ENCODE assay signal across 20 cellular contexts in the genomic region with DNA sequence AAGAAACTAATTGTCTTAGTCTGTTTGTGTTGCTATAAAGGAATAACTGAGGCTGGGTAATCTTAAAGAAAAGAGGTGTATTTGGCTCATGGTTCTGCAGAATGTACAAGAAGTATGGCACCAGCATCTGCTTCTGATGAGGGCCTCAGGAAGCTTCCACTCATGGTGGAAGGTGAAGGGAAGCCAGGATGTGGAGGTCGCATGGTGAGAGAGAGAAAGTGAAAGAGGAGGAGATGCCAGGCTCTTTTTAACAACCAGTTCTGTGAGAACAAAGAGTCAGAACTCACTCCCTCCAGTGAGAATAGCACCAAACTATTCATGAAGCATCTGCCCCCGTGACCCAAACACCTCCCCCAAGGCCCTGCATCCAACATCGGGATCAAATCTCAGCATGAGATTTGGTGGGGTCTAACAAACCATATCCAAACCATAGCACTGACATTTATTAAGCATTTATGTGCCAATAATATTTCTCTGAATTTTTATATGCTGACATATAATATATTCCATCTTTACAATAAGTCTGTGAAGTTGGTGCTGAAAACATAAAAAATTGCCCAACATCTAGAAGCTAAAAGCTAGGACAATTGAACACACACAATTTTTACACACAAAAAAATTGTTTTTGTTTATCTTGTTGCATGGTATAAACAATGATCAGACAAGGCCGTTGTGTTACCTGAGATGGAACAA. TPM values are rescaled to one million over a fixed set of nuclear protein-coding genes. Genes with fewer than 3 reads are reported as not detected.
DNase-seq lines count a peak whose midpoint lies in the region; ATAC-seq, FAIRE-seq and TF ChIP-seq lines count a peak whose summit lies in the region.
"Had no signal": no experiment of that assay in that cellular context is flagged by ENCODE, and none has a peak within 500 bp of the region (broad histone marks: within the 10 kb centered on the region; RNA-seq: fewer than 3 reads in every experiment).

No MANE protein-coding gene starts in this region.

- TF ChIP-seq POLR2A in GM12878 (IDR thresholded peaks at IDR 0.05; ENCODE audit: low read depth, low read length), result no peak

- peak overlapping the region; percentile 28 for H3K4me3 Mint-ChIP-seq in natural killer cell treated with Interleukin-12 subunit alpha and Interleukin-12 subunit beta and Interleukin-15 and Interleukin-18, amount 100 ng/mL, for 72 hours
- no peak overlapping the region for H3K4me3 Mint-ChIP-seq in natural killer cell
- H3K4me3 Mint-ChIP-seq in CD8-positive, alpha-beta T cell, result no peak overlapping the region
- H3K4me3 Mint-ChIP-seq in nephron progenitor cell, result no peak overlapping the region

- H3K27ac ChIP-seq in OCI-LY7 (ENCODE audit: low read depth, low read length, poor library complexity, severe bottlenecking), result peak overlapping the region; percentile 81
- H3K27ac ChIP-seq in GM12878 (ENCODE audit: control insufficient read depth, insufficient read depth), result no peak overlapping the region
- no peak overlapping the region for H3K27ac ChIP-seq in CD8-positive, alpha-beta T cell (ENCODE audit: low read depth, low read length)
- no peak overlapping the region for H3K27ac ChIP-seq in substantia nigra (ENCODE audit: low read depth, low read length, poor library complexity, severe bottlenecking)
- H3K27ac ChIP-seq: esophagus squamous epithelium, pancreas, sigmoid colon, SK-N-MC had no signal

- H3K79me2 ChIP-seq in OCI-LY7 (ENCODE audit: insufficient read depth, low read depth, low read length), result no peaks in the 10 kb centered on the region
- no peaks in the 10 kb centered on the region for H3K79me2 ChIP-seq in GM12878 (ENCODE audit: control insufficient read depth, insufficient read depth, low read length)

- no peak for TF ChIP-seq EP300 in GM12878 (IDR thresholded peaks at IDR 0.05; ENCODE audit: borderline replicate concordance in 1 of 2, control insufficient read depth in 1 of 2, low read depth in 2 of 2, low read length in 2 of 2)

- CTCF ChIA-PET in OCI-LY7 (lab: Charles Lee; ENCODE audit: unreplicated experiment), result interaction anchor here (1.5 kb wide), 1 partner anchor 10 kb away, joined by 6 read pairs; no protein-coding TSS in a partner anchor
- CTCF ChIA-PET in GM12878 (lab: Yijun Ruan, JAX), result interaction anchor here (0.6 to 2.3 kb wide), 7 partner anchors 10 to 271 kb away, joined by 3 to 15 read pairs (median 4); no protein-coding TSS in a partner anchor
- CTCF ChIA-PET in CD8-positive, alpha-beta T cell (lab: Charles Lee), result interaction anchor here (0.6 to 3.4 kb wide), 5 partner anchors 13 to 260 kb away, joined by 3 to 21 read pairs (median 4); a partner anchor contains a TSS

- H4K20me1 ChIP-seq in OCI-LY7 (ENCODE audit: insufficient read depth, low read length), result no peaks in the 10 kb centered on the region
- H4K20me1 ChIP-seq in GM12878 (ENCODE audit: control insufficient read depth, insufficient read depth), result no peaks in the 10 kb centered on the region

- H3K4me3 ChIP-seq in OCI-LY7 (ENCODE audit: low read depth, low read length, poor library complexity, severe bottlenecking), result peak overlapping the region; percentile 27
- H3K4me3 ChIP-seq in GM12878, result no peak overlapping the region
- H3K4me3 ChIP-seq in CD8-positive, alpha-beta T cell (ENCODE audit: low read depth, low read length), result no peak overlapping the region
- H3K4me3 ChIP-seq: esophagus squamous epithelium, pancreas, sigmoid colon, SK-N-MC had no signal

- no peak for TF ChIP-seq RAD21 in GM12878 (IDR thresholded peaks at IDR 0.05; ENCODE audit: insufficient read depth, low read depth, low read length)

- no peak for ATAC-seq in natural killer cell treated with Interleukin-12 subunit alpha and Interleukin-12 subunit beta and Interleukin-15 and Interleukin-18, amount 100 ng/mL, for 72 hours
- ATAC-seq in natural killer cell (no peak), GM12878 (no peak), HG03196 (IDR thresholded peaks at IDR 0.05; ENCODE audit: unreplicated experiment) (no peak)
- no peak for ATAC-seq in CD8-positive, alpha-beta T cell
- ATAC-seq: pancreas had no signal

- intact Hi-C loops in natural killer cell (cut with micrococcal nuclease) (no loop called here), OCI-LY7 (cut with micrococcal nuclease; ENCODE audit: unreplicated experiment) (loop anchor here (10.0 kb wide), 1 partner anchor 1139 kb away; a partner anchor contains a TSS), GM12878 (cut with micrococcal nuclease; ENCODE audit: unreplicated experiment) (no loop called here)
- intact Hi-C loops in CD8-positive, alpha-beta T cell (cut with DNase I, micrococcal nuclease), result no loop called here

- 43% methylated on average over 4 of the region's 4 CpGs for WGBS in GM12878 (ENCODE audit: insufficient coverage, insufficient replicate concordance, low lambda C conversion rate, missing lambda C conversion rate)

- RAD21 ChIA-PET in GM12878 (lab: Charles Lee; ENCODE audit: unreplicated experiment), result interaction anchor here (0.8 to 2.3 kb wide), 3 partner anchors 233 to 260 kb away, joined by 3 to 7 read pairs (median 4); a partner anchor contains a TSS

- H3K4me1 Mint-ChIP-seq in natural killer cell treated with Interleukin-12 subunit alpha and Interleukin-12 subunit beta and Interleukin-15 and Interleukin-18, amount 100 ng/mL, for 72 hours (ENCODE audit: low read depth in 2 of 2), result peaks cover 32 to 53% of the 10 kb centered on the region in 2 donors
- H3K4me1 Mint-ChIP-seq in natural killer cell (peaks cover 24 to 40% of the 10 kb centered on the region in 2 donors), nephron progenitor cell (peaks cover 63% of the 10 kb centered on the region)
- H3K4me1 Mint-ChIP-seq in CD8-positive, alpha-beta T cell (ENCODE audit: low read depth), result peaks cover 31% of the 10 kb centered on the region

- no peaks in the 10 kb centered on the region for H3K36me3 Mint-ChIP-seq in natural killer cell treated with Interleukin-12 subunit alpha and Interleukin-12 subunit beta and Interleukin-15 and Interleukin-18, amount 100 ng/mL, for 72 hours
- H3K36me3 Mint-ChIP-seq in natural killer cell (peaks cover 8% of the 10 kb centered on the region), nephron progenitor cell (ENCODE audit: low read depth) (no peaks in the 10 kb centered on the region)
- no peaks in the 10 kb centered on the region for H3K36me3 Mint-ChIP-seq in CD8-positive, alpha-beta T cell

- DNase-seq in natural killer cell treated with Interleukin-12 subunit alpha and Interleukin-12 subunit beta and Interleukin-15 and Interleukin-18, amount 100 ng/mL, for 72 hours (ENCODE audit: low spot score), result no peak
- DNase-seq in natural killer cell (no peak), OCI-LY7 (ENCODE audit: low spot score) (no peak), GM12878 (ENCODE audit: low read depth, low spot score) (no peak), substantia nigra (lab: John Stamatoyannopoulos, UW) (no peak), nephron progenitor cell (no peak)
- DNase-seq in CD8-positive, alpha-beta T cell, result no peak
- DNase-seq: activated effector memory CD4-positive, alpha-beta T cell treated with anti-CD3 and anti-CD28 coated beads, Interleukin-2, amount 50 U/mL, for 16 hours; anterior cingulate cortex; COR-L47; effector CD8-positive, alpha-beta T cell; esophagus squamous epithelium; glutamatergic neuron; Karpas-422; NCI-H2171; pancreas; sigmoid colon; stimulated activated CD4-positive, alpha-beta T cell treated with anti-CD3 and anti-CD28 coated beads, Interleukin-1b, Interleukin-23, amount 100 ng/mL, for 48 hours had no signal

- H3K36me3 ChIP-seq in OCI-LY7 (ENCODE audit: insufficient read depth, low read length) (no peaks in the 10 kb centered on the region), GM12878 (ENCODE audit: control insufficient read depth in 2 of 2, insufficient read depth in 2 of 2, low read length in 1 of 2) (no peaks in the 10 kb centered on the region)
- no peaks in the 10 kb centered on the region for H3K36me3 ChIP-seq in CD8-positive, alpha-beta T cell (ENCODE audit: insufficient read depth, low read length)
- H3K36me3 ChIP-seq: esophagus squamous epithelium, pancreas, sigmoid colon had no signal

- no peak overlapping the region for H3K27ac Mint-ChIP-seq in natural killer cell treated with Interleukin-12 subunit alpha and Interleukin-12 subunit beta and Interleukin-15 and Interleukin-18, amount 100 ng/mL, for 72 hours
- no peak overlapping the region for H3K27ac Mint-ChIP-seq in natural killer cell
- no peak overlapping the region for H3K27ac Mint-ChIP-seq in CD8-positive, alpha-beta T cell
- no peak overlapping the region for H3K27ac Mint-ChIP-seq in nephron progenitor cell

- no peak for TF ChIP-seq CTCF in natural killer cell (IDR thresholded peaks at IDR 0.05)
- no peak for TF ChIP-seq CTCF in OCI-LY7 (conservative IDR thresholded peaks at IDR 0.05; ENCODE audit: low read length)
- TF ChIP-seq CTCF in GM12878 (IDR thresholded peaks at IDR 0.05 in 2 of 3, conservative IDR thresholded peaks at IDR 0.05 in 1 of 3; ENCODE audit: control insufficient read depth in 2 of 3, extremely low read depth in 1 of 3, insufficient read depth in 1 of 3, low read depth in 3 of 3, low read length in 3 of 3), result no peak
- TF ChIP-seq CTCF in CD8-positive, alpha-beta T cell (IDR thresholded peaks at IDR 0.05), result no peak
- TF ChIP-seq CTCF in nephron progenitor cell (IDR thresholded peaks at IDR 0.05), result no peak

- FAIRE-seq in GM12878 (lab: Jason Lieb, UNC), result no peak
- FAIRE-seq: pancreas had no signal

- H3K4me1 ChIP-seq in OCI-LY7 (ENCODE audit: insufficient read depth, low read length, poor library complexity, severe bottlenecking), result peaks cover 74% of the 10 kb centered on the region
- H3K4me1 ChIP-seq in GM12878 (ENCODE audit: control insufficient read depth, insufficient read depth, low read length), result peaks cover 8% of the 10 kb centered on the region; the same call in 1 of the 2 replicates
- H3K4me1 ChIP-seq in CD8-positive, alpha-beta T cell (ENCODE audit: insufficient read depth, low read length), result peaks cover 13% of the 10 kb centered on the region
- H3K4me1 ChIP-seq: pancreas had no signal

- H3K4me2 ChIP-seq in OCI-LY7 (ENCODE audit: low read length) (peak overlapping the region; percentile 60), GM12878 (ENCODE audit: control insufficient read depth, insufficient read depth) (no peak overlapping the region)

- no peaks in the 10 kb centered on the region for H3K9me2 ChIP-seq in OCI-LY7 (ENCODE audit: insufficient read depth, low read length)

- peak overlapping the region; percentile 33; the same call in 1 of the 2 replicates for H2AFZ ChIP-seq in OCI-LY7 (ENCODE audit: low read length)
- H2AFZ ChIP-seq in GM12878 (ENCODE audit: control insufficient read depth, low read depth, low read length), result peak overlapping the region; percentile 54

- H3K9ac ChIP-seq in GM12878 (ENCODE audit: control insufficient read depth, insufficient read depth, low read length), result no peak overlapping the region

- POLR2A ChIA-PET in OCI-LY7 (lab: Charles Lee) (interaction anchor here (0.8 to 1.6 kb wide), 8 partner anchors 9 to 216 kb away, joined by 3 to 6 read pairs (median 4); a partner anchor contains a TSS), GM12878 (lab: Charles Lee) (interaction anchor here (0.6 to 1.5 kb wide), 7 partner anchors 8 to 260 kb away, joined by 3 to 5 read pairs (median 3); a partner anchor contains a TSS)
- POLR2A ChIA-PET in CD8-positive, alpha-beta T cell (lab: Charles Lee), result interaction anchor here (0.6 kb wide), 1 partner anchor 113 kb away, joined by 7 read pairs; no protein-coding TSS in a partner anchor

- BruUV-seq in OCI-LY7 (replicated peaks; lab: Mats Ljungman, UMichigan) (no TSS peak), GM12878 (replicated peaks; lab: Mats Ljungman, UMichigan) (no TSS peak)

- H3K9me3 ChIP-seq in OCI-LY7 (ENCODE audit: low read length) (no peaks in the 10 kb centered on the region), GM12878 (replicated peaks; ENCODE audit: control insufficient read depth, insufficient read depth, low read length) (no peaks in the 10 kb centered on the region)
- H3K9me3 ChIP-seq in CD8-positive, alpha-beta T cell (ENCODE audit: low read length), result no peaks in the 10 kb centered on the region
- H3K9me3 ChIP-seq: esophagus squamous epithelium, pancreas, sigmoid colon had no signal

- in situ Hi-C loops in GM12878 (cut with MboI), result no loop called here

- H3K9me3 Mint-ChIP-seq in natural killer cell treated with Interleukin-12 subunit alpha and Interleukin-12 subunit beta and Interleukin-15 and Interleukin-18, amount 100 ng/mL, for 72 hours, result no peaks in the 10 kb centered on the region
- H3K9me3 Mint-ChIP-seq in natural killer cell (no peaks in the 10 kb centered on the region), nephron progenitor cell (no peaks in the 10 kb centered on the region)
- H3K9me3 Mint-ChIP-seq in CD8-positive, alpha-beta T cell, result no peaks in the 10 kb centered on the region

- peaks cover 14 to 22% of the 10 kb centered on the region in 2 donors for H3K27me3 Mint-ChIP-seq in natural killer cell treated with Interleukin-12 subunit alpha and Interleukin-12 subunit beta and Interleukin-15 and Interleukin-18, amount 100 ng/mL, for 72 hours
- H3K27me3 Mint-ChIP-seq in natural killer cell (ENCODE audit: low read depth in 2 of 2) (peaks cover 18 to 23% of the 10 kb centered on the region in 2 donors), nephron progenitor cell (ENCODE audit: low read depth, poor library complexity) (peaks cover 26% of the 10 kb centered on the region)
- peaks cover 11% of the 10 kb centered on the region for H3K27me3 Mint-ChIP-seq in CD8-positive, alpha-beta T cell (ENCODE audit: low read depth)

- SMC1A ChIA-PET in GM12878 (lab: Charles Lee; ENCODE audit: uncharacterized antibody, unreplicated experiment), result interaction anchor here (0.8 to 2.6 kb wide), 14 partner anchors 10 to 260 kb away, joined by 3 to 18 read pairs (median 4); a partner anchor contains a TSS

- H3K27me3 ChIP-seq in GM12878 (replicated peaks in 1 of 2; ENCODE audit: control insufficient read depth in 2 of 2, insufficient read depth in 2 of 2, low read length in 1 of 2), result no peaks in the 10 kb centered on the region
- peaks cover 11% of the 10 kb centered on the region for H3K27me3 ChIP-seq in CD8-positive, alpha-beta T cell (ENCODE audit: insufficient read depth, low read length)

RNA-seq across cellular contexts. Expression of a gene that starts 29.2 kb away (rescaled TPM):
- 100 to 1,000 TPM; 107 to 133 TPM for total RNA-seq in natural killer cell treated with Interleukin-12 subunit alpha and Interleukin-12 subunit beta and Interleukin-15 and Interleukin-18, amount 100 ng/mL, for 72 hours
- 100 to 1,000 TPM; 174 to 260 (median 211) TPM for total RNA-seq in natural killer cell
- total RNA-seq in OCI-LY7 (2014; rRNA removed; shearing (Covaris generic)), result 47.9 and 54.5 TPM in 2 replicates
- total RNA-seq in OCI-LY7 (2022), result 70.8 and 95.7 TPM in 2 replicates
- total RNA-seq in GM12878 (2013; cell fraction: nucleolus; rRNA removed), result 134 and 147 TPM in 2 replicates
- total RNA-seq in GM12878 (2014; rRNA removed), result 17.2 and 17.3 TPM in 2 replicates
- 19.5 and 20.9 TPM in 2 replicates for total RNA-seq in GM12878 (2014; rRNA removed; fragmentation: Illumina TruSeq; extraction: Trizol)
- 26.1 and 27.8 TPM in 2 replicates for total RNA-seq in GM12878 (2021)
- polyA plus RNA-seq in GM12878 (2011; ENCODE audit: low read depth), result 22.1 TPM
- polyA plus RNA-seq in GM12878 (2011; rRNA removed), result 74.7 and 80.5 TPM in 2 replicates
- polyA plus RNA-seq in GM12878 (2011; cell fraction: cytosol; rRNA removed), result 40.4 and 44.5 TPM in 2 replicates
- 82.7 and 117 TPM in 2 replicates for polyA plus RNA-seq in GM12878 (2011; cell fraction: nucleus; rRNA removed)
- 26.4 and 31.9 TPM in 2 replicates for polyA plus RNA-seq in GM12878 (2012)
- polyA plus RNA-seq in GM12878 (2014; fragmentation: Illumina TruSeq; extraction: Trizol), result 25.1 and 25.2 TPM in 2 replicates
- 10 to 100 TPM; 15.9 to 22.2 TPM for polyA plus RNA-seq in GM12878 (2014; fragmentation: Nextera tagmentation; extraction: Ambion mirVana)
- 19.5 and 19.6 TPM in 2 replicates for polyA plus RNA-seq in GM12878 (2014; rRNA removed)
- polyA plus RNA-seq in GM12878 (2016; fragmentation: Nextera tagmentation; extraction: Ambion mirVana), result 10 to 100 TPM; 13.6 to 14.7 TPM
- polyA minus RNA-seq in GM12878 (2011; rRNA and poly(A)+ RNA removed), result 59.7 and 127 TPM in 2 replicates
- 9.1 and 15.6 TPM in 2 replicates for polyA minus RNA-seq in GM12878 (2011; cell fraction: cytosol; rRNA and poly(A)+ RNA removed)
- 41.1 and 44.0 TPM in 2 replicates for polyA minus RNA-seq in GM12878 (2011; cell fraction: nucleus; rRNA and poly(A)+ RNA removed)
- 10 to 100 TPM; 38.4 to 43.6 TPM for total RNA-seq in CD8-positive, alpha-beta T cell

RNA-seq across cellular contexts. Expression of a gene that starts 47.1 kb away (rescaled TPM):
- total RNA-seq in natural killer cell treated with Interleukin-12 subunit alpha and Interleukin-12 subunit beta and Interleukin-15 and Interleukin-18, amount 100 ng/mL, for 72 hours, result 10 to 100 TPM; 24.6 to 31.8 TPM
- total RNA-seq in natural killer cell (100 to 1,000 TPM in 1 of 3 donors, 10 to 100 TPM in 2; 72.2 to 104 (median 76.1) TPM), OCI-LY7 (2022) (35.0 and 44.8 TPM in 2 replicates), GM12878 (2014; rRNA removed) (24.7 and 28.3 TPM in 2 replicates), GM12878 (2014; rRNA removed; fragmentation: Illumina TruSeq; extraction: Trizol) (26.3 and 27.5 TPM in 2 replicates), GM12878 (2021) (28.5 and 32.7 TPM in 2 replicates)
- 42.0 and 45.1 TPM in 2 replicates for total RNA-seq in OCI-LY7 (2014; rRNA removed; shearing (Covaris generic))
- 227 and 232 TPM in 2 replicates for total RNA-seq in GM12878 (2013; cell fraction: nucleolus; rRNA removed)
- 17.7 TPM for polyA plus RNA-seq in GM12878 (2011; ENCODE audit: low read depth)
- polyA plus RNA-seq in GM12878 (2011; rRNA removed) (70.8 and 76.4 TPM in 2 replicates), GM12878 (2014; fragmentation: Illumina TruSeq; extraction: Trizol) (29.8 and 31.7 TPM in 2 replicates), GM12878 (2014; fragmentation: Nextera tagmentation; extraction: Ambion mirVana) (10 to 100 TPM; 14.7 to 30.9 TPM), GM12878 (2014; rRNA removed) (25.9 and 29.4 TPM in 2 replicates), GM12878 (2016; fragmentation: Nextera tagmentation; extraction: Ambion mirVana) (10 to 100 TPM; 16.3 to 16.7 TPM)
- 54.8 and 60.3 TPM in 2 replicates for polyA plus RNA-seq in GM12878 (2011; cell fraction: cytosol; rRNA removed)
- polyA plus RNA-seq in GM12878 (2011; cell fraction: nucleus; rRNA removed), result 226 and 267 TPM in 2 replicates
- polyA plus RNA-seq in GM12878 (2012), result 20.4 and 30.9 TPM in 2 replicates
- polyA minus RNA-seq in GM12878 (2011; rRNA and poly(A)+ RNA removed), result 117 TPM in 2 replicates
- polyA minus RNA-seq in GM12878 (2011; cell fraction: cytosol; rRNA and poly(A)+ RNA removed), result 14.4 and 20.5 TPM in 2 replicates
- 83.3 and 115 TPM in 2 replicates for polyA minus RNA-seq in GM12878 (2011; cell fraction: nucleus; rRNA and poly(A)+ RNA removed)
- total RNA-seq in CD8-positive, alpha-beta T cell, result 10 to 100 TPM; 14.1 to 15.5 TPM
